ENCODE assay signal across 19 cellular contexts in genomic region chr15:91882858-91883586, GRCh38. TPM values are rescaled to one million over a fixed set of nuclear protein-coding genes. Genes with fewer than 3 reads are reported as not detected.
A peak's percentile ranks its signal among the peaks of the same experiment; 100 is the strongest.
DNase-seq lines count a peak whose midpoint lies in the region; ATAC-seq and TF ChIP-seq lines count a peak whose summit lies in the region.
"Had no signal": no experiment of that assay in that cellular context is flagged by ENCODE, and none has a peak within 500 bp of the region (broad histone marks: within the 10 kb centered on the region; RNA-seq: fewer than 3 reads in every experiment).

No MANE protein-coding gene starts in this region.

- H3K4me2 ChIP-seq in GM23248 (ENCODE audit: unreplicated experiment) (no peak overlapping the region), fibroblast of lung (ENCODE audit: extremely low read depth, insufficient read depth, low read length) (peak overlapping the region; percentile 0)
- H3K4me2 ChIP-seq: PC-9 had no signal

- in situ Hi-C loops in GM23248 (cut with MboI), result no loop called here

- H3F3A ChIP-seq in GM23248 (ENCODE audit: insufficient read depth), result no peaks in the 10 kb centered on the region; the same call in 1 of the 2 replicates

- H3K79me2 ChIP-seq in GM23248 (ENCODE audit: insufficient read depth) (no peaks in the 10 kb centered on the region), fibroblast of lung (ENCODE audit: control insufficient read depth, insufficient read depth, low read length) (no peaks in the 10 kb centered on the region)

- H3K9me2 ChIP-seq in GM23248 (ENCODE audit: insufficient read depth), result no peaks in the 10 kb centered on the region

- H3K4me3 ChIP-seq in GM23248, result no peak overlapping the region
- H3K4me3 ChIP-seq in fibroblast of lung (replicated peaks in 1 of 4; ENCODE audit: control extremely low read depth in 1 of 4, insufficient read depth in 1 of 4, low read depth in 3 of 4, low read length in 4 of 4), result no peak overlapping the region
- H3K4me3 ChIP-seq: cardiac muscle cell, PC-9, right lobe of liver had no signal

- WGBS in GM23248 (ENCODE audit: low coverage in 1 of 2, low lambda C conversion rate in 2 of 2, missing lambda C conversion rate in 2 of 2), 2 experiments, result 90 to 93% methylated on average over 8 of the region's 8 CpGs

- H2AFZ ChIP-seq in GM23248 (no peak overlapping the region), fibroblast of lung (ENCODE audit: low read length) (no peak overlapping the region)
- H2AFZ ChIP-seq: PC-9 had no signal

- no peak for TF ChIP-seq CTCF in fibroblast of lung (conservative IDR thresholded peaks at IDR 0.05 in 1 of 2, IDR thresholded peaks at IDR 0.05 in 1 of 2; ENCODE audit: low read depth in 1 of 2, low read length in 2 of 2)

- H3K9me3 ChIP-seq in GM23248 (ENCODE audit: low read depth) (no peaks in the 10 kb centered on the region), fibroblast of lung (ENCODE audit: control insufficient read depth, insufficient read depth, low read depth, low read length) (no peaks in the 10 kb centered on the region)
- H3K9me3 ChIP-seq: right lobe of liver had no signal

- H3K36me3 ChIP-seq in GM23248 (ENCODE audit: low read depth), result no peaks in the 10 kb centered on the region
- no peaks in the 10 kb centered on the region for H3K36me3 ChIP-seq in fibroblast of lung (ENCODE audit: control insufficient read depth, insufficient read depth, low read length)
- H3K36me3 ChIP-seq: cardiac muscle cell, right lobe of liver had no signal

- DNase-seq in GM23248, result peak; percentile 23
- DNase-seq in RPMI8226, result peak; percentile 26
- DNase-seq in fibroblast of lung (ENCODE audit: low read depth in 2 of 2), result peak; percentile 17 to 49
- DNase-seq in midbrain (lab: John Stamatoyannopoulos, UW), result peak; percentile 71
- DNase-seq in NOMO-1 treated with dmso at 0.1 percent for 144 hours (lab: John Stamatoyannopoulos, UW; ENCODE audit: unreplicated experiment), result no peak
- DNase-seq in HK-2 (ENCODE audit: unreplicated experiment), result no peak
- DNase-seq: activated CD8-positive, alpha-beta T cell treated with anti-CD3 and anti-CD28 coated beads, Interleukin-2, amount 10 ng/mL, durations not matched to agents 7 days and 5 days; endodermal cell; GDM1; H7; NCI-H69; PC-9; right lobe of liver; stimulated activated CD4-positive, alpha-beta T cell treated with anti-CD3 and anti-CD28 coated beads, Interleukin-2, amount 100 ng/mL, for 24 hours; SW 1271 had no signal

- H3K27ac ChIP-seq in GM23248 (no peak overlapping the region), fibroblast of lung (ENCODE audit: insufficient read depth, low read length) (no peak overlapping the region)
- H3K27ac ChIP-seq: cardiac muscle cell, PC-9, right lobe of liver, VCaP had no signal

- H4K20me1 ChIP-seq in GM23248 (ENCODE audit: insufficient read depth), result no peaks in the 10 kb centered on the region
- no peaks in the 10 kb centered on the region for H4K20me1 ChIP-seq in fibroblast of lung (ENCODE audit: control insufficient read depth, extremely low read depth, insufficient read depth, low read length)

- H3K27me3 ChIP-seq in GM23248 (replicated peaks; ENCODE audit: insufficient read depth) (no peaks in the 10 kb centered on the region), fibroblast of lung (ENCODE audit: control insufficient read depth, insufficient read depth, low read length) (no peaks in the 10 kb centered on the region)
- H3K27me3 ChIP-seq: cardiac muscle cell, right lobe of liver had no signal

- no peak for ATAC-seq in GM18867 (IDR thresholded peaks at IDR 0.05; ENCODE audit: unreplicated experiment)
- ATAC-seq in HG02970 (IDR thresholded peaks at IDR 0.05; ENCODE audit: low FRiP score, unreplicated experiment), result no peak
- ATAC-seq: activated CD8-positive, alpha-beta T cell treated with anti-CD3 and anti-CD28 coated beads, Interleukin-2, amount 10 ng/mL, durations not matched to agents 7 days and 5 days; right lobe of liver had no signal

- H3K4me1 ChIP-seq in GM23248 (ENCODE audit: insufficient read depth), result peaks cover 8% of the 10 kb centered on the region; the same call in 1 of the 2 replicates
- peaks cover 15% of the 10 kb centered on the region for H3K4me1 ChIP-seq in fibroblast of lung (ENCODE audit: control insufficient read depth, extremely low read depth, insufficient read depth, low read length)
- H3K4me1 ChIP-seq: right lobe of liver had no signal

- H3K9ac ChIP-seq in GM23248, result no peak overlapping the region
- no peak overlapping the region for H3K9ac ChIP-seq in fibroblast of lung (ENCODE audit: insufficient read depth, low read length)

RNA-seq across cellular contexts. Expression of gene SLCO3A1, which starts 29.5 kb away (rescaled TPM):
- 0.38 and 1.9 TPM in 2 replicates for total RNA-seq in GM23248 (2014; rRNA removed; shearing (Covaris generic))
- polyA plus RNA-seq in GM23248 (2016; fragmentation: Nextera tagmentation; extraction: Ambion mirVana), result 5.7 and 6.9 TPM in 2 replicates
- 7.7 and 8.1 TPM in 2 replicates for total RNA-seq in fibroblast of lung
- polyA plus RNA-seq in fibroblast of lung, result 16.8 and 28.1 TPM in 2 replicates
- 17.0 and 21.7 TPM in 2 replicates for polyA plus RNA-seq in fibroblast of lung (2012)
- polyA minus RNA-seq in fibroblast of lung (ENCODE audit: low replicate concordance), result 60.6 and 152 TPM in 2 replicates

Comparison
In these comparisons a context has a peak if more than half of its experiments do, and no peak if none do; other contexts are left out.
1. DNase-seq: peak in GM23248 (single experiment), RPMI8226 (single experiment), fibroblast of lung (2 of 2) and midbrain (single experiment); none in NOMO-1 treated with dmso at 0.1 percent for 144 hours (single experiment) and HK-2 (single experiment).